Comparison of ENCODE assay signal across 12 cellular contexts in genomic region chr12:18752280-18752920, GRCh38. TPM values are rescaled to one million over a fixed set of nuclear protein-coding genes. Genes with fewer than 3 reads are reported as not detected.
DNase-seq lines count a peak whose midpoint lies in the region; ATAC-seq, FAIRE-seq and TF ChIP-seq lines count a peak whose summit lies in the region.
"Had no signal": no experiment of that assay in that cellular context is flagged by ENCODE, and none has a peak within 500 bp of the region (broad histone marks: within the 10 kb centered on the region; RNA-seq: fewer than 3 reads in every experiment).

No MANE protein-coding gene starts in this region.

- H3K4me3 ChIP-seq in AG09309 (ENCODE audit: control insufficient read depth, low read depth, low read length) (no peak overlapping the region), HUES48 (ENCODE audit: low read depth, low read length) (no peak overlapping the region), vagina (no peak overlapping the region)

- H3K9me3 ChIP-seq in HUES48 (ENCODE audit: control insufficient read depth, insufficient read depth, low read length) (no peaks in the 10 kb centered on the region), vagina (no peaks in the 10 kb centered on the region)

- H3K27me3 Mint-ChIP-seq in natural killer cell treated with Interleukin-12 subunit alpha and Interleukin-12 subunit beta and Interleukin-15 and Interleukin-18, amount 100 ng/mL, for 72 hours = no peaks in the 10 kb centered on the region
- H3K27me3 Mint-ChIP-seq: CD8-positive, alpha-beta memory T cell had no signal

- TF ChIP-seq POLR2A in vagina (IDR thresholded peaks at IDR 0.05) = no peak

- H3K36me3 Mint-ChIP-seq in natural killer cell treated with Interleukin-12 subunit alpha and Interleukin-12 subunit beta and Interleukin-15 and Interleukin-18, amount 100 ng/mL, for 72 hours = no peaks in the 10 kb centered on the region
- H3K36me3 Mint-ChIP-seq: CD8-positive, alpha-beta memory T cell had no signal

- H3K27me3 ChIP-seq in HUES48 (ENCODE audit: control insufficient read depth, insufficient read depth, low read length) (no peaks in the 10 kb centered on the region), vagina (no peaks in the 10 kb centered on the region)

- H3K4me1 Mint-ChIP-seq in natural killer cell treated with Interleukin-12 subunit alpha and Interleukin-12 subunit beta and Interleukin-15 and Interleukin-18, amount 100 ng/mL, for 72 hours (ENCODE audit: low read depth in 2 of 2) = no peaks in the 10 kb centered on the region
- H3K4me1 Mint-ChIP-seq: CD8-positive, alpha-beta memory T cell had no signal

- H3K4me1 ChIP-seq in HUES48 (ENCODE audit: control insufficient read depth, insufficient read depth, low read length) (peaks cover 61% of the 10 kb centered on the region), vagina (peaks cover 13% of the 10 kb centered on the region)

- no peaks in the 10 kb centered on the region for H3K9me3 Mint-ChIP-seq in natural killer cell treated with Interleukin-12 subunit alpha and Interleukin-12 subunit beta and Interleukin-15 and Interleukin-18, amount 100 ng/mL, for 72 hours
- H3K9me3 Mint-ChIP-seq: CD8-positive, alpha-beta memory T cell had no signal

- peak overlapping the region; percentile 32; the same call in 1 of the 2 replicates for H3K9ac ChIP-seq in HUES48 (ENCODE audit: low read depth, low read length)

- H3K36me3 ChIP-seq in HUES48 (ENCODE audit: control insufficient read depth, insufficient read depth, low read length) (no peaks in the 10 kb centered on the region), vagina (no peaks in the 10 kb centered on the region)

- no peak overlapping the region for H3K27ac Mint-ChIP-seq in natural killer cell treated with Interleukin-12 subunit alpha and Interleukin-12 subunit beta and Interleukin-15 and Interleukin-18, amount 100 ng/mL, for 72 hours
- H3K27ac Mint-ChIP-seq: CD8-positive, alpha-beta memory T cell had no signal

- no peak overlapping the region for H3K4me3 Mint-ChIP-seq in natural killer cell treated with Interleukin-12 subunit alpha and Interleukin-12 subunit beta and Interleukin-15 and Interleukin-18, amount 100 ng/mL, for 72 hours
- H3K4me3 Mint-ChIP-seq: CD8-positive, alpha-beta memory T cell had no signal

- FAIRE-seq in D721Med (lab: Jason Lieb, UNC) = no peak

- peak overlapping the region; percentile 99 for H3K27ac ChIP-seq in HUES48 (ENCODE audit: low read depth, low read length)
- H3K27ac ChIP-seq in vagina = no peak overlapping the region
- H3K27ac ChIP-seq: RWPE1 had no signal

- no peak for ATAC-seq in natural killer cell treated with Interleukin-12 subunit alpha and Interleukin-12 subunit beta and Interleukin-15 and Interleukin-18, amount 100 ng/mL, for 72 hours

- intact Hi-C loops in vagina (cut with DNase I) = no loop called here

- TF ChIP-seq CTCF in AG09309 (IDR thresholded peaks at IDR 0.05; ENCODE audit: control insufficient read depth, insufficient read depth, low read depth, low read length, missing control alignments) (no peak), D721Med (IDR thresholded peaks at IDR 0.05; ENCODE audit: insufficient read depth, missing control alignments) (no peak), vagina (IDR thresholded peaks at IDR 0.05) (no peak)

- DNase-seq in AG09309 (ENCODE audit: low read depth) = peak; percentile 89
- peak; percentile 54 for DNase-seq in dedifferentiated amniotic fluid mesenchymal stem cell (ENCODE audit: extremely low spot score)
- peak; percentile 7 for DNase-seq in kidney glomerular epithelial cell (lab: John Stamatoyannopoulos, UW)
- DNase-seq in D721Med (ENCODE audit: insufficient read length, low spot score) = no peak
- no peak for DNase-seq in natural killer cell treated with Interleukin-12 subunit alpha and Interleukin-12 subunit beta and Interleukin-15 and Interleukin-18, amount 100 ng/mL, for 72 hours (ENCODE audit: low spot score)
- no peak for DNase-seq in activated CD4-positive, alpha-beta T cell treated with anti-CD3 and anti-CD28 coated beads for 48 hours
- DNase-seq in vagina (ENCODE audit: extremely low spot score in 2 of 2) = no peak
- DNase-seq: CD8-positive, alpha-beta memory T cell; cortex of kidney had no signal

RNA-seq across cellular contexts. Expression of gene CAPZA3, which starts 14.5 kb away (rescaled TPM):
- total RNA-seq in natural killer cell treated with Interleukin-12 subunit alpha and Interleukin-12 subunit beta and Interleukin-15 and Interleukin-18, amount 100 ng/mL, for 72 hours = not detected
- total RNA-seq in vagina = not detected
- total RNA-seq: CD8-positive, alpha-beta memory T cell; lung microvascular endothelial cell had no signal

RNA-seq across cellular contexts. Expression of gene PLCZ1, which starts 14.6 kb away (rescaled TPM):
- not detected for total RNA-seq in natural killer cell treated with Interleukin-12 subunit alpha and Interleukin-12 subunit beta and Interleukin-15 and Interleukin-18, amount 100 ng/mL, for 72 hours
- not detected for total RNA-seq in vagina
- total RNA-seq: CD8-positive, alpha-beta memory T cell; lung microvascular endothelial cell had no signal

Comparison
In these comparisons a context has a peak if more than half of its experiments do, and no peak if none do; other contexts are left out.
1. DNase-seq: peak in AG09309 (single experiment), dedifferentiated amniotic fluid mesenchymal stem cell (single experiment) and kidney glomerular epithelial cell (single experiment); none in D721Med (single experiment), natural killer cell treated with Interleukin-12 subunit alpha and Interleukin-12 subunit beta and Interleukin-15 and Interleukin-18, amount 100 ng/mL, for 72 hours (single experiment), activated CD4-positive, alpha-beta T cell treated with anti-CD3 and anti-CD28 coated beads for 48 hours (single experiment) and vagina (0 of 2).